Comparison of ENCODE assay signal across 1 cellular context in the genomic region with DNA sequence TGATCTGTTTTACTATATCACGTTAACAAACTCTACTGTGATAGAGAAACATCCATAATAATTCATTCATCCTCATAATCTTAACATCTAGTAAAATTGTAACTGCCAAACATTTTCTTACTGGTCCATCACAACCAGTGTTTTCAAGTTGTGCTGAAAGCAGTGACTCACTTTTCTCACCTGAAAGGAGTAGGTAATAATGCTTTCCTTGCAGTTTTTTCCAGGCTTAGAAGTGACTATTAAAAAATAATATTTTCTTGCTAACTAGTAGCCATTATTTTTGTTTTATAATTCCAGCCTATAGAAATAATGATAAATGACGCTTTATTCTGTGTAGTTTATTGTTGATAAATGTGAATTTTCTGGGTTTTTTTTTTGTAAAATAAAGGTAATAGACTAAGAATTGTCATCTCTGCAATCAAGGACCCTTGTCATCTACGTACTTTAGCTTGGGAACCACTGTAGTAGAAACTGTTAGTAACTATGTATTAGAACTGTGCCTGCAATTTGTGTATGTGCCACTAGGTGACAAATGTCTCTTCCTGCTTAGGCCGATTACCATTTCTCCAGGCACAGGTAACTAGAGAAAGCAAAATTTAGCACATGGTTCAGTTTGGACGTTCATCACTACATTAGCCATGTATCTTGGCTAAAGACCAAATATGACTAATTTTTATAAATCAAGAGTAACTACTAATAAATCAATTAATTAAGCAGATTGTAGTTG.
TF ChIP-seq lines count a peak whose summit lies in the region.

No MANE protein-coding gene starts in this region.

TF ChIP-seq in GM12878, 131 proteins besides CTCF, POLR2A, EP300 and RAD21 (continued from another document):
- TF ChIP-seq, protein P1, sequence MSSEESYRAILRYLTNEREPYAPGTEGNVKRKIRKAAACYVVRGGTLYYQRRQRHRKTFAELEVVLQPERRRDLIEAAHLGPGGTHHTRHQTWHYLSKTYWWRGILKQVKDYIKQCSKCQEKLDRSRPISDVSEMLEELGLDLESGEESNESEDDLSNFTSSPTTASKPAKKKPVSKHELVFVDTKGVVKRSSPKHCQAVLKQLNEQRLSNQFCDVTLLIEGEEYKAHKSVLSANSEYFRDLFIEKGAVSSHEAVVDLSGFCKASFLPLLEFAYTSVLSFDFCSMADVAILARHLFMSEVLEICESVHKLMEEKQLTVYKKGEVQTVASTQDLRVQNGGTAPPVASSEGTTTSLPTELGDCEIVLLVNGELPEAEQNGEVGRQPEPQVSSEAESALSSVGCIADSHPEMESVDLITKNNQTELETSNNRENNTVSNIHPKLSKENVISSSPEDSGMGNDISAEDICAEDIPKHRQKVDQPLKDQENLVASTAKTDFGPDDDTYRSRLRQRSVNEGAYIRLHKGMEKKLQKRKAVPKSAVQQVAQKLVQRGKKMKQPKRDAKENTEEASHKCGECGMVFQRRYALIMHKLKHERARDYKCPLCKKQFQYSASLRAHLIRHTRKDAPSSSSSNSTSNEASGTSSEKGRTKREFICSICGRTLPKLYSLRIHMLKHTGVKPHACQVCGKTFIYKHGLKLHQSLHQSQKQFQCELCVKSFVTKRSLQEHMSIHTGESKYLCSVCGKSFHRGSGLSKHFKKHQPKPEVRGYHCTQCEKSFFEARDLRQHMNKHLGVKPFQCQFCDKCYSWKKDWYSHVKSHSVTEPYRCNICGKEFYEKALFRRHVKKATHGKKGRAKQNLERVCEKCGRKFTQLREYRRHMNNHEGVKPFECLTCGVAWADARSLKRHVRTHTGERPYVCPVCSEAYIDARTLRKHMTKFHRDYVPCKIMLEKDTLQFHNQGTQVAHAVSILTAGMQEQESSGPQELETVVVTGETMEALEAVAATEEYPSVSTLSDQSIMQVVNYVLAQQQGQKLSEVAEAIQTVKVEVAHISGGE (CRISPR knock-in tag; IDR thresholded peaks at IDR 0.05) = no peak
- TF ChIP-seq HCFC1 (IDR thresholded peaks at IDR 0.05; ENCODE audit: low read length) (no peak), FOXM1 (IDR thresholded peaks at IDR 0.05; ENCODE audit: low read depth, low read length) (no peak), CBX3 (IDR thresholded peaks at IDR 0.05; ENCODE audit: borderline replicate concordance, low read depth) (no peak), IKZF2 (IDR thresholded peaks at IDR 0.05) (no peak), KDM1A (IDR thresholded peaks at IDR 0.05; ENCODE audit: borderline replicate concordance) (no peak), CHD4 (IDR thresholded peaks at IDR 0.05) (no peak), MEF2B (IDR thresholded peaks at IDR 0.05; ENCODE audit: partially characterized antibody, poor library complexity, severe bottlenecking) (no peak), FOS (IDR thresholded peaks at IDR 0.05; ENCODE audit: borderline replicate concordance, extremely low read depth, insufficient read length) (no peak), TCF12 (IDR thresholded peaks at IDR 0.05; ENCODE audit: low read depth, low read length) (no peak), EZH2 (IDR thresholded peaks at IDR 0.05; ENCODE audit: borderline replicate concordance, control insufficient read depth, low read depth, low read length) (no peak), ETV6 (conservative IDR thresholded peaks at IDR 0.05 in 1 of 2, IDR thresholded peaks at IDR 0.05 in 1 of 2; ENCODE audit: borderline replicate concordance in 1 of 2, low read depth in 1 of 2) (no peak), SRF (IDR thresholded peaks at IDR 0.05; ENCODE audit: low read depth in 2 of 2, low read length in 2 of 2) (no peak)
- TF ChIP-seq, protein P2, sequence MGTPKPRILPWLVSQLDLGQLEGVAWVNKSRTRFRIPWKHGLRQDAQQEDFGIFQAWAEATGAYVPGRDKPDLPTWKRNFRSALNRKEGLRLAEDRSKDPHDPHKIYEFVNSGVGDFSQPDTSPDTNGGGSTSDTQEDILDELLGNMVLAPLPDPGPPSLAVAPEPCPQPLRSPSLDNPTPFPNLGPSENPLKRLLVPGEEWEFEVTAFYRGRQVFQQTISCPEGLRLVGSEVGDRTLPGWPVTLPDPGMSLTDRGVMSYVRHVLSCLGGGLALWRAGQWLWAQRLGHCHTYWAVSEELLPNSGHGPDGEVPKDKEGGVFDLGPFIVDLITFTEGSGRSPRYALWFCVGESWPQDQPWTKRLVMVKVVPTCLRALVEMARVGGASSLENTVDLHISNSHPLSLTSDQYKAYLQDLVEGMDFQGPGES (IDR thresholded peaks at IDR 0.05) = no peak
- TF ChIP-seq, protein P3, sequence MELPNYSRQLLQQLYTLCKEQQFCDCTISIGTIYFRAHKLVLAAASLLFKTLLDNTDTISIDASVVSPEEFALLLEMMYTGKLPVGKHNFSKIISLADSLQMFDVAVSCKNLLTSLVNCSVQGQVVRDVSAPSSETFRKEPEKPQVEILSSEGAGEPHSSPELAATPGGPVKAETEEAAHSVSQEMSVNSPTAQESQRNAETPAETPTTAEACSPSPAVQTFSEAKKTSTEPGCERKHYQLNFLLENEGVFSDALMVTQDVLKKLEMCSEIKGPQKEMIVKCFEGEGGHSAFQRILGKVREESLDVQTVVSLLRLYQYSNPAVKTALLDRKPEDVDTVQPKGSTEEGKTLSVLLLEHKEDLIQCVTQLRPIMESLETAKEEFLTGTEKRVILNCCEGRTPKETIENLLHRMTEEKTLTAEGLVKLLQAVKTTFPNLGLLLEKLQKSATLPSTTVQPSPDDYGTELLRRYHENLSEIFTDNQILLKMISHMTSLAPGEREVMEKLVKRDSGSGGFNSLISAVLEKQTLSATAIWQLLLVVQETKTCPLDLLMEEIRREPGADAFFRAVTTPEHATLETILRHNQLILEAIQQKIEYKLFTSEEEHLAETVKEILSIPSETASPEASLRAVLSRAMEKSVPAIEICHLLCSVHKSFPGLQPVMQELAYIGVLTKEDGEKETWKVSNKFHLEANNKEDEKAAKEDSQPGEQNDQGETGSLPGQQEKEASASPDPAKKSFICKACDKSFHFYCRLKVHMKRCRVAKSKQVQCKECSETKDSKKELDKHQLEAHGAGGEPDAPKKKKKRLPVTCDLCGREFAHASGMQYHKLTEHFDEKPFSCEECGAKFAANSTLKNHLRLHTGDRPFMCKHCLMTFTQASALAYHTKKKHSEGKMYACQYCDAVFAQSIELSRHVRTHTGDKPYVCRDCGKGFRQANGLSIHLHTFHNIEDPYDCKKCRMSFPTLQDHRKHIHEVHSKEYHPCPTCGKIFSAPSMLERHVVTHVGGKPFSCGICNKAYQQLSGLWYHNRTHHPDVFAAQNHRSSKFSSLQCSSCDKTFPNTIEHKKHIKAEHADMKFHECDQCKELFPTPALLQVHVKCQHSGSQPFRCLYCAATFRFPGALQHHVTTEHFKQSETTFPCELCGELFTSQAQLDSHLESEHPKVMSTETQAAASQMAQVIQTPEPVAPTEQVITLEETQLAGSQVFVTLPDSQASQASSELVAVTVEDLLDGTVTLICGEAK (IDR thresholded peaks at IDR 0.05; ENCODE audit: borderline replicate concordance) = no peak
